8 cellular contexts compared by ENCODE assay signal in the genomic region with DNA sequence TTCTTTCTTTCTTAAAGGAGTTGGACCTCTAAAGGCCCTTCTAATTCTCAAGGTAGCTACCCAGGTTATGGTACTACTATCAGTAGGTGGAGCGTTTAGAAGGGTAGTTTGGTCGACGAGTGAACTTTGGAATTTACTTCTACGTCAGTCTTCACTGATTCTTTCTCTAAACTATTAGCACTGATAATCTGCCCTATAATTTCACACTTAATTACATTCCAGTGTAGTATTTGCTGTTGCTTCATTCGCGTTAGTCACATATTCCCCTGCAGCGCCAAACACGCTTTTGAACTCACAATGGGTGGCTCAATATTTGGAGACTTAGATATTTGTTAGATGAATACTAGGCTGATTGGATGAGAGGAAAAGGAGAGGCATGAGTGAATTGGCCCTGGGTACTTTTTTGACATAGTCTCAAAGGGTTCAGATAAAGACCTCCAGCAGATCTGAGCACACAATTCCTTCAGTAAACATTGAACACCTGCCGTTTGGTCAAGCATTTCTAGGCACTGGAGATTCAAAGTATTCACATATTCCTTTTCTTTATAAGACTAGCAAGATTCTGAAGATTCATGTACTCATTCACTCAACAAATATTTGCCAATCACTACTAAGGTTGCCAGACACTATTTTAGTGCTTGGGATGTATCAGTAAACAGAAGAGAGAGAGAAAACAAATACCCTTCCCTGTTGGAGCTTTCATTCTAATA. TPM values are rescaled to one million over a fixed set of nuclear protein-coding genes. Genes with fewer than 3 reads are reported as not detected.
A peak's percentile ranks its signal among the peaks of the same experiment; 100 is the strongest.
DNase-seq lines count a peak whose midpoint lies in the region; ATAC-seq and TF ChIP-seq lines count a peak whose summit lies in the region.

No MANE protein-coding gene starts in this region.

- TF ChIP-seq CTCF in brain (conservative IDR thresholded peaks at IDR 0.05) = no peak

- peak overlapping the region; percentile 79 to 97 (median 92) for H3K27ac Mint-ChIP-seq in brain

- H3K36me3 Mint-ChIP-seq in brain = peaks cover under 1% of the 10 kb centered on the region

- peaks cover 15% of the 10 kb centered on the region for H3K27me3 Mint-ChIP-seq in brain

- peak overlapping the region; percentile 86 to 95 (median 86) for H3K4me3 Mint-ChIP-seq in brain

- H3K9me3 Mint-ChIP-seq in brain = peaks cover 0 to 3% (median 0%) of the 10 kb centered on the region in 5 experiments

- H3K4me1 Mint-ChIP-seq in brain = peaks cover 71% of the 10 kb centered on the region

- ATAC-seq in GM18511 (IDR thresholded peaks at IDR 0.05; ENCODE audit: unreplicated experiment) = peak; percentile 8
- no peak for ATAC-seq in GM18870 (IDR thresholded peaks at IDR 0.05; ENCODE audit: unreplicated experiment)
- no peak for ATAC-seq in HG02885 (IDR thresholded peaks at IDR 0.05; ENCODE audit: poor library complexity, unreplicated experiment)

- DNase-seq in AG08395 (ENCODE audit: low spot score) (peak; percentile 35), NCI-H345 treated with DMSO at 0.1 percent for 48 hours (lab: John Stamatoyannopoulos, UW; ENCODE audit: unreplicated experiment) (peak; percentile 93), left kidney (ENCODE audit: low read depth, low spot score) (peak; percentile 14), superior temporal gyrus (ENCODE audit: extremely low spot score) (peak; percentile 50)

RNA-seq across cellular contexts. Expression of a gene that starts 0.9 kb away (rescaled TPM):
- 44.2 TPM for polyA plus RNA-seq in brain (ENCODE audit: insufficient read depth, low read depth, low replicate concordance)

RNA-seq across cellular contexts. Expression of a gene that starts 44.6 kb away (rescaled TPM):
- 29.9 TPM for polyA plus RNA-seq in brain (ENCODE audit: insufficient read depth, low read depth, low replicate concordance)

Comparison
In these comparisons a context has a peak if more than half of its experiments do, and no peak if none do; other contexts are left out.
1. DNase-seq: peak in every context shown above with its lines; median percentile 93 in NCI-H345 treated with DMSO at 0.1 percent for 48 hours; 50 in superior temporal gyrus; 35 in AG08395; 14 in left kidney.